8 cellular contexts compared by ENCODE assay signal in the genomic region with DNA sequence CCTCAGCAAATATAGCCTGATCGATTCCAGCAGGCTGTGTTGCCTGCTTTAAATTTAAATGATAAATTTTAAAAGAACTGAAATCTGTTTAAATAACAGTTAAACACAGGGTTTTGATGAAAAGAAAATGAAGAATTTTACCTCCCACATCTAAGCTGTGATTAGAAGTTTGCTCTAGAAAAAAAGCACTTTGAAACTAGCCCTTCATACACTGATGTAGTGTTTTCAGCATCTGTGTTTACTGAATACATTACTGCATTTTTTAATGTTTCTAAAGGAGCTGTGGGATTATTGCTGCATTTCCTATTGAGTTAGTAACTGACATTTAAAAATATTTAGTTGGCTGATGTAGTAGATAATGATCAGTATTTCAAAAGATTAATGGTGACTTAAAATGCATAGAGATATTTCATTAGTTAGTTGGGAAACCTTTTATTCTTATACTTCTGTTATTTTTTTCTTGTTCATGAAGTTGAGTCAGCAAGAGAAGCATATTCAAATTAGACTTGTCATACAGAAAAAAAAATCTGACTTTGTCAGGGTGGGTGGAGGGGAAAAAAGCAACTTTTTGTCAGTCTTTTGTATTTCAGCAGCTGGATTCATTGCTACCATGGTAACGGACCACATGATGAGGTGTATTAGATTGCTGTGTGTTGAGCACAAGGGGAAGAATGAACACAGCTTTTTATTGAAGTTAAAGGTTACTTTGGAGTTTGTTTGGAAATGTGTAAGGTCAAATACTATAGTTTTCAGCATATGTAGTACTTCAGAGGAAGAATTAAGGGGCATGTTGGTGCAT. TPM values are rescaled to one million over a fixed set of nuclear protein-coding genes. Genes with fewer than 3 reads are reported as not detected.
A peak's percentile ranks its signal among the peaks of the same experiment; 100 is the strongest.
DNase-seq lines count a peak whose midpoint lies in the region; ATAC-seq and TF ChIP-seq lines count a peak whose summit lies in the region.

Gene DTNA, plus strand, starts transcription at position 668 of the 799 bp plus-strand sequence. CDS start 45,679 bp downstream, outside the sequence.

- ATAC-seq in GM18511 (IDR thresholded peaks at IDR 0.05; ENCODE audit: unreplicated experiment) = no peak

- H3K9me3 ChIP-seq in adipocyte (ENCODE audit: control insufficient read depth, low read length) (no peaks in the 10 kb centered on the region), cardiac muscle cell (ENCODE audit: low read depth) (no peaks in the 10 kb centered on the region)

- H3K4me3 ChIP-seq in adipocyte (ENCODE audit: low read length) = peak within 1 kb of the TSS; percentile 88
- H3K4me3 ChIP-seq in cardiac muscle cell = no peak within 1 kb of the TSS

- peak within 1 kb of the TSS; percentile 90 for H3K9ac ChIP-seq in adipocyte (ENCODE audit: low read length)

- H3K27ac ChIP-seq in cardiac muscle cell = no peak within 1 kb of the TSS

- H3K36me3 ChIP-seq in adipocyte (ENCODE audit: control insufficient read depth, insufficient read depth, low read length, severe bottlenecking) (no peaks in the 10 kb centered on the region), cardiac muscle cell (no peaks in the 10 kb centered on the region)

- H3K27me3 ChIP-seq in adipocyte (replicated peaks; ENCODE audit: control insufficient read depth, insufficient read depth, low read length) (no peaks in the 10 kb centered on the region), cardiac muscle cell (no peaks in the 10 kb centered on the region)

- peak; percentile 6 for DNase-seq in NCI-H82 (lab: John Stamatoyannopoulos, UW)
- no peak for DNase-seq in NCI-H82 treated with DMSO at 0.1 percent for 48 hours (lab: John Stamatoyannopoulos, UW; ENCODE audit: unreplicated experiment)
- DNase-seq in adipocyte (ENCODE audit: low read depth) = peak; percentile 94
- DNase-seq in cardiac muscle cell (ENCODE audit: low read depth in 1 of 2, low spot score in 1 of 2) = peak; percentile 32 to 95
- DNase-seq in renal cortical epithelial cell (ENCODE audit: low read depth) = peak; percentile 95
- DNase-seq in stimulated activated CD4-positive, alpha-beta T cell treated with anti-CD3 and anti-CD28 coated beads, Interleukin-12 subunit alpha, Interleukin-12 subunit beta, amount 100 ng/mL, for 4 hours = no peak
- DNase-seq in RPMI8226 = no peak

- TF ChIP-seq CTCF in cardiac muscle cell (IDR thresholded peaks at IDR 0.05; ENCODE audit: low read depth, low read length) = no peak

- H3K4me1 ChIP-seq in adipocyte (ENCODE audit: control insufficient read depth, insufficient read depth, low read length) (peaks cover 55% of the 10 kb centered on the region), cardiac muscle cell (ENCODE audit: low read depth) (peaks cover 18% of the 10 kb centered on the region)

RNA-seq across cellular contexts. Expression of gene DTNA, which starts in this region (rescaled TPM):
- total RNA-seq in cardiac muscle cell = 19.6 and 27.6 TPM in 2 replicates
- polyA plus RNA-seq in cardiac muscle cell = 21.3 and 34.6 TPM in 2 replicates
- total RNA-seq in renal cortical epithelial cell = 10.4 and 21.1 TPM in 2 replicates

Comparison
In these comparisons a context has a peak if more than half of its experiments do, and no peak if none do; other contexts are left out.
1. DNase-seq: peak in NCI-H82 (single experiment), adipocyte (single experiment), cardiac muscle cell (2 of 2) and renal cortical epithelial cell (single experiment); none in NCI-H82 treated with DMSO at 0.1 percent for 48 hours (single experiment), stimulated activated CD4-positive, alpha-beta T cell treated with anti-CD3 and anti-CD28 coated beads, Interleukin-12 subunit alpha, Interleukin-12 subunit beta, amount 100 ng/mL, for 4 hours (single experiment) and RPMI8226 (single experiment).